Comparison of ENCODE assay signal across 10 cellular contexts in genomic region chr17:75679706-75680201, GRCh38. TPM values are rescaled to one million over a fixed set of nuclear protein-coding genes. Genes with fewer than 3 reads are reported as not detected.
DNase-seq lines count a peak whose midpoint lies in the region; FAIRE-seq and TF ChIP-seq lines count a peak whose summit lies in the region.
"Had no signal": no experiment of that assay in that cellular context is flagged by ENCODE, and none has a peak within 500 bp of the region (broad histone marks: within the 10 kb centered on the region; RNA-seq: fewer than 3 reads in every experiment).

No MANE protein-coding gene starts in this region.

- DNase-seq in AG09309 (ENCODE audit: low read depth) (no peak), NCI-H2029 treated with DMSO at 0.1 percent for 48 hours (lab: John Stamatoyannopoulos, UW) (peak; percentile 24), epithelial cell of proximal tubule (ENCODE audit: low read depth) (no peak), mucosa of gallbladder (ENCODE audit: low spot score) (peak; percentile 66), urothelium cell line (ENCODE audit: low spot score) (no peak), BE2C (no peak), NCI-H345 (lab: John Stamatoyannopoulos, UW) (no peak)
- DNase-seq in stimulated activated CD4-positive, alpha-beta T cell treated with anti-CD3 and anti-CD28 coated beads, Interleukin-1b, Interleukin-23, amount 100 ng/mL, for 48 hours = no peak
- DNase-seq: retina had no signal

- no peak overlapping the region for H3K4me3 ChIP-seq in AG09309 (ENCODE audit: control insufficient read depth, low read depth, low read length)
- H3K4me3 ChIP-seq in epithelial cell of proximal tubule (ENCODE audit: low read depth, low read length) = no peak overlapping the region
- no peak overlapping the region for H3K4me3 ChIP-seq in BE2C (ENCODE audit: low read depth, low read length)

- peaks cover 37% of the 10 kb centered on the region for H3K36me3 ChIP-seq in BE2C

- TF ChIP-seq CTCF in AG09309 (IDR thresholded peaks at IDR 0.05; ENCODE audit: control insufficient read depth, insufficient read depth, low read depth, low read length, missing control alignments) (peak; percentile 32), epithelial cell of proximal tubule (conservative IDR thresholded peaks at IDR 0.05; ENCODE audit: low read depth, low read length) (peak; percentile 24), BE2C (IDR thresholded peaks at IDR 0.05; ENCODE audit: low read depth, low read length) (no peak)

- H3K4me1 ChIP-seq in BE2C = peaks cover 10% of the 10 kb centered on the region

- no peaks in the 10 kb centered on the region for H3K27me3 ChIP-seq in BE2C

- FAIRE-seq in urothelium cell line (lab: Jason Lieb, UNC) = no peak

- H3K9me3 ChIP-seq in BE2C = no peaks in the 10 kb centered on the region

RNA-seq across cellular contexts. Expression of gene SAP30BP, which starts 12.6 kb away (rescaled TPM):
- total RNA-seq in epithelial cell of proximal tubule = 95.8 and 107 TPM in 2 replicates
- 65.4 TPM for total RNA-seq in mucosa of gallbladder
- polyA plus RNA-seq in BE2C (2012; ENCODE audit: insufficient read depth, insufficient read length, low read depth) = 162 TPM

RNA-seq across cellular contexts. Expression of gene RECQL5, which starts 12.8 kb away (rescaled TPM):
- total RNA-seq in epithelial cell of proximal tubule (20.0 and 25.7 TPM in 2 replicates), mucosa of gallbladder (110 TPM)
- polyA plus RNA-seq in BE2C (2012; ENCODE audit: insufficient read depth, insufficient read length, low read depth) = 69.1 TPM

RNA-seq across cellular contexts. Expression of gene ITGB4, which starts 41.5 kb away (rescaled TPM):
- total RNA-seq in epithelial cell of proximal tubule = 22.6 and 33.3 TPM in 2 replicates
- total RNA-seq in mucosa of gallbladder = 317 TPM
- polyA plus RNA-seq in BE2C (2012; ENCODE audit: insufficient read depth, insufficient read length, low read depth) = 2.8 TPM

RNA-seq across cellular contexts. Expression of gene SMIM5, which starts 46.5 kb away (rescaled TPM):
- total RNA-seq in epithelial cell of proximal tubule = 0.63 and 0.94 TPM in 2 replicates
- 15.5 TPM for total RNA-seq in mucosa of gallbladder
- polyA plus RNA-seq in BE2C (2012; ENCODE audit: insufficient read depth, insufficient read length, low read depth) = 0.46 TPM
- total RNA-seq: glomerular endothelial cell had no signal

Comparison
In these comparisons a context has a peak if more than half of its experiments do, and no peak if none do; other contexts are left out.
1. DNase-seq: peak in NCI-H2029 treated with DMSO at 0.1 percent for 48 hours (single experiment) and mucosa of gallbladder (single experiment); none in AG09309 (single experiment), epithelial cell of proximal tubule (single experiment), stimulated activated CD4-positive, alpha-beta T cell treated with anti-CD3 and anti-CD28 coated beads, Interleukin-1b, Interleukin-23, amount 100 ng/mL, for 48 hours (single experiment), urothelium cell line (single experiment), BE2C (single experiment) and NCI-H345 (single experiment).